In the genomic region with DNA sequence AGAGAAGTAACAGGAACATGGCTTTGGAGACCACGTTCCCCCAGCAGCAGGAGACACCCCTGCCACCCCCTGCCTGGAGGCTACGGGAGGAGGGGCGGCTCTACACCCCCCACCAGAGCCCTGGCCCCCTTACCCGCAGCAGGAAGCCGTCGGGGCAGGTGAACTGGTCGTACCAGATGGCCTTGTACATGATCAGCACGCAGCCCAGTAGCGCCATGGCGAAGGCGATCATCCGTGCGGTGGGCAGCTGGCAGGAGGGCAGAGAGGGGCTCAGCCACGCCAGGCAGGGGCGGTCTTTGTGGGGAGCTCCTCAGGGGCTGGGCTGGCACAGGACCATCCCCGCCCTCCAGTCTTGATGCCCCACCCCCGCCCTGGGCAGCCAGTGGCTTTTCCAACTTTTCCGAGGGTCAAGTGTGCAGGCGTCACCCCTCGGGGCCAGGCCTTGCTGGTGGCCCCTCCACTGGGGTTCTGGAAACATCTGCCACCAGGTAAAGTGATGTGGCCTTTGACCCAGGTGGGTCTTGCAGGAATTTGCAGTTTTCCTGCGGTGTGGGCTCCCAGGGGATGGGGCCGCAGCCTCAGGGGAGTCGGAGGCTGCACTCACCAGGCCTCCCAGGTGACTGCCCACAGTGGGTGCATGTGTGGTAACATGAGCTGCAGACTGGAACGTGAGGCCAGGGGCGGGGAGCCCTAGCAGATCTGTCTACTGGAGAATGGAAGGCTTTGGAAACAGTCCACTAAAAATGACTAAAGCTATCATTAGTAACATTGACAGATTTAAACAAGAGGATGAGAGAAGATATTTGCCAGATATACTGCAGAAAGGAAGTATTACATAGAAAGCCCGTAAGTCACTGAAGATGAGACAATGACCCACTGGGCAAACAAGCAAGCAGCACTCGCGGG, we compare ENCODE assay signal across 21 cellular contexts. TPM values are rescaled to one million over a fixed set of nuclear protein-coding genes. Genes with fewer than 3 reads are reported as not detected.
A peak's percentile ranks its signal among the peaks of the same experiment; 100 is the strongest.
DNase-seq lines count a peak whose midpoint lies in the region; ATAC-seq, FAIRE-seq and TF ChIP-seq lines count a peak whose summit lies in the region.
"Had no signal": no experiment of that assay in that cellular context is flagged by ENCODE, and none has a peak within 500 bp of the region (broad histone marks: within the 10 kb centered on the region; RNA-seq: fewer than 3 reads in every experiment).

No MANE protein-coding gene starts in this region.

- no peak overlapping the region for H3K4me3 ChIP-seq in fibroblast of villous mesenchyme (ENCODE audit: low read depth, low read length)
- H3K4me3 ChIP-seq: colonic mucosa had no signal

- FAIRE-seq in RCC 7860 (lab: Jason Lieb, UNC) = no peak
- FAIRE-seq: A204.1, endothelial cell of umbilical vein, GM18507, islet of Langerhans had no signal

- intact Hi-C loops in posterior vena cava (cut with DNase I) = no loop called here

- TF ChIP-seq CTCF in fibroblast of villous mesenchyme (IDR thresholded peaks at IDR 0.05; ENCODE audit: insufficient read depth, low read depth, low read length) = no peak

- no peak for ATAC-seq in GM18519 (IDR thresholded peaks at IDR 0.05; ENCODE audit: low FRiP score, unreplicated experiment)
- ATAC-seq: natural killer cell treated with Interleukin-12 subunit alpha and Interleukin-12 subunit beta and Interleukin-15 and Interleukin-18, amount 100 ng/mL, for 72 hours had no signal

- DNase-seq in NCI-H510A treated with DMSO at 0.1 percent for 48 hours (lab: John Stamatoyannopoulos, UW) (peak; percentile 18), NCI-H510A (lab: John Stamatoyannopoulos, UW) (no peak), RCC 7860 (ENCODE audit: low spot score) (peak; percentile 5), fibroblast of villous mesenchyme (ENCODE audit: low read depth) (peak; percentile 8), posterior vena cava (ENCODE audit: low spot score) (peak; percentile 76), foreskin melanocyte (no peak), HuH-7 (ENCODE audit: low spot score) (no peak)
- DNase-seq: activated CD4-positive, alpha-beta T cell treated with anti-CD3 and anti-CD28 coated beads for 48 hours; colonic mucosa; DMS79; NCI-H2081 treated with DMSO at 0.1 percent for 48 hours; retina had no signal

RNA-seq across cellular contexts. Expression of gene CALY, which starts 9.7 kb away (rescaled TPM):
- total RNA-seq in fibroblast of villous mesenchyme (not detected in 2 replicates), posterior vena cava (not detected)
- total RNA-seq: ascending aorta; endothelial cell of umbilical vein; mesenteric fat pad; natural killer cell treated with Interleukin-12 subunit alpha and Interleukin-12 subunit beta and Interleukin-15 and Interleukin-18, amount 100 ng/mL, for 72 hours had no signal

RNA-seq across cellular contexts. Expression of gene ZNF511, which starts 18.3 kb away (rescaled TPM):
- 21.2 and 27.1 TPM in 2 replicates for total RNA-seq in fibroblast of villous mesenchyme
- total RNA-seq in posterior vena cava = 10 to 100 TPM; 27.4 to 30.7 TPM

RNA-seq across cellular contexts. Expression of gene TUBGCP2, which starts 18.3 kb away (rescaled TPM):
- total RNA-seq in fibroblast of villous mesenchyme (56.7 and 66.9 TPM in 2 replicates), posterior vena cava (10 to 100 TPM; 35.7 to 36.0 TPM)

RNA-seq across cellular contexts. Expression of gene PRAP1, which starts 20.2 kb away (rescaled TPM):
- total RNA-seq in fibroblast of villous mesenchyme = not detected in 2 replicates
- total RNA-seq in posterior vena cava = not detected
- total RNA-seq: ascending aorta; endothelial cell of umbilical vein; natural killer cell treated with Interleukin-12 subunit alpha and Interleukin-12 subunit beta and Interleukin-15 and Interleukin-18, amount 100 ng/mL, for 72 hours; upper lobe of left lung had no signal

RNA-seq across cellular contexts. Expression of gene FUOM, which starts 30.8 kb away (rescaled TPM):
- total RNA-seq in fibroblast of villous mesenchyme (7.3 and 13.2 TPM in 2 replicates), posterior vena cava (10 to 100 TPM; 13.8 to 17.6 TPM)

Comparison
In these comparisons a context has a peak if more than half of its experiments do, and no peak if none do; other contexts are left out.
1. DNase-seq: peak in NCI-H510A treated with DMSO at 0.1 percent for 48 hours (single experiment), RCC 7860 (single experiment), fibroblast of villous mesenchyme (single experiment) and posterior vena cava (single experiment); none in NCI-H510A (single experiment), foreskin melanocyte (single experiment) and HuH-7 (single experiment).